In the genomic region with DNA sequence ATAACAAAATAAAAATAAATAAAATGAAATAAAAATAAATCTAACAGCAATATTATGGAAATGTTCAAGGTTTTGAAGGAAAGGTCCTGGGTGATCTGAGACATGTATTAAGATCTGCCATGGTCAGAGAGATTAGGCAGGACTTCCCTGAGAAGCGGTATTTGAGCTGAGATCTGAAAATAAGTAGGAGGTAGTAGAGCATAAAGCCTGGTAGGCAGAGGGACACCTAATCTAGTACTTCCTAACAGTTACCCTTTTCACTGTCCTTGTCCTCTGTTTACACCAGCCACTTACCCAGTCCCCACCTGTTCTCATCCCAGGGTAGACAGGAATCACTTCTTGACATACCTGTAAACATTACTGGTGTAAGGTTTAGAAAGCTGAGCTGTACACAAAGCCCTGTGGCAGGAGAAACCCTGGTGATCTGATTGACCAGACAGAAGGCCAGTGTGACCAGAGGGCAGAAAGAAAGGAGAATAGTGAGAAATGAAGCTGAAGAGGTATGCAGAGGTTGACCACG, we compare ENCODE assay signal across 14 cellular contexts.
"Had no signal": no experiment of that assay in that cellular context is flagged by ENCODE, and none has a peak within 500 bp of the region (broad histone marks: within the 10 kb centered on the region; RNA-seq: fewer than 3 reads in every experiment).

No MANE protein-coding gene starts in this region.

- H3K4me1 ChIP-seq: esophagus muscularis mucosa, left lung had no signal

- H3K36me3 ChIP-seq: esophagus muscularis mucosa, left lung, ovary had no signal

- H3K4me2 ChIP-seq: hepatocyte had no signal

- H3K27me3 ChIP-seq: hepatocyte, ovary had no signal

- H2AFZ ChIP-seq: hepatocyte had no signal

- FAIRE-seq: keratinocyte, urothelium cell line had no signal

- H3K9me3 ChIP-seq: esophagus muscularis mucosa, left lung, ovary had no signal

- H3K4me3 Mint-ChIP-seq: activated CD4-positive, alpha-beta T cell treated with anti-CD3 and anti-CD28 coated beads, Interleukin-2, amount 10 ng/mL, durations not matched to agents 24 days and 14 days; activated T-helper 17 cell treated with anti-CD3 and anti-CD28 coated beads, Interleukin-2, amount 50 U/mL, for 72 hours; stimulated activated effector memory CD8-positive, alpha-beta T cell treated with anti-CD3 and anti-CD28 coated beads, Interleukin-12 subunit alpha, Interleukin-12 subunit beta, amount 100 ng/mL, for 72 hours had no signal

- H3K27ac ChIP-seq: esophagus muscularis mucosa, hepatocyte, left lung, ovary had no signal

- H3K4me3 ChIP-seq: esophagus muscularis mucosa, hepatocyte, left lung, ovary had no signal

- DNase-seq: activated CD4-positive, alpha-beta T cell treated with anti-CD3 and anti-CD28 coated beads, Interleukin-2, amount 10 ng/mL, durations not matched to agents 24 days and 14 days; activated naive CD4-positive, alpha-beta T cell treated with Interleukin-2 at 50 U/mL for 16 hours; anterior cingulate cortex; cortex of kidney; effector CD4-positive, alpha-beta T cell; left lung; mammary epithelial cell; ovary had no signal

- H3K9me3 Mint-ChIP-seq: activated T-helper 17 cell treated with anti-CD3 and anti-CD28 coated beads, Interleukin-2, amount 50 U/mL, for 72 hours; stimulated activated effector memory CD8-positive, alpha-beta T cell treated with anti-CD3 and anti-CD28 coated beads, Interleukin-12 subunit alpha, Interleukin-12 subunit beta, amount 100 ng/mL, for 72 hours had no signal

- H3K79me2 ChIP-seq: hepatocyte had no signal

- H3K27ac Mint-ChIP-seq: activated CD4-positive, alpha-beta T cell treated with anti-CD3 and anti-CD28 coated beads, Interleukin-2, amount 10 ng/mL, durations not matched to agents 24 days and 14 days; activated T-helper 17 cell treated with anti-CD3 and anti-CD28 coated beads, Interleukin-2, amount 50 U/mL, for 72 hours; stimulated activated effector memory CD8-positive, alpha-beta T cell treated with anti-CD3 and anti-CD28 coated beads, Interleukin-12 subunit alpha, Interleukin-12 subunit beta, amount 100 ng/mL, for 72 hours had no signal

- H3K27me3 Mint-ChIP-seq: activated T-helper 17 cell treated with anti-CD3 and anti-CD28 coated beads, Interleukin-2, amount 50 U/mL, for 72 hours had no signal

- H3K36me3 Mint-ChIP-seq: stimulated activated effector memory CD8-positive, alpha-beta T cell treated with anti-CD3 and anti-CD28 coated beads, Interleukin-12 subunit alpha, Interleukin-12 subunit beta, amount 100 ng/mL, for 72 hours had no signal
